Comparison of ENCODE assay signal across 19 cellular contexts in genomic region chr20:17761612-17762011, GRCh38.
A peak's percentile ranks its signal among the peaks of the same experiment; 100 is the strongest.
DNase-seq lines count a peak whose midpoint lies in the region; ATAC-seq, FAIRE-seq and TF ChIP-seq lines count a peak whose summit lies in the region.
"Had no signal": no experiment of that assay in that cellular context is flagged by ENCODE, and none has a peak within 500 bp of the region (broad histone marks: within the 10 kb centered on the region; RNA-seq: fewer than 3 reads in every experiment).

No MANE protein-coding gene starts in this region.

- H3K4me1 Mint-ChIP-seq in activated naive CD4-positive, alpha-beta T cell treated with anti-CD3 and anti-CD28 coated beads, Interleukin-2, amount 10 ng/mL, durations not matched to agents 7 days and 5 days: no peaks in the 10 kb centered on the region
- H3K4me1 Mint-ChIP-seq: activated CD4-positive, alpha-beta memory T cell treated with anti-CD3 and anti-CD28 coated beads, Interleukin-2, amount 10 ng/mL, durations not matched to agents 7 days and 5 days had no signal

- no TSS peak for BruUV-seq in A673 (replicated peaks; lab: Mats Ljungman, UMichigan)

- H3K9ac ChIP-seq in OCI-LY3 (ENCODE audit: low read length): no peak overlapping the region

- POLR2A ChIA-PET in A673 (lab: Charles Lee; ENCODE audit: low non-redundant PET): no interaction called here

- no peak overlapping the region for H3K4me3 Mint-ChIP-seq in activated naive CD4-positive, alpha-beta T cell treated with anti-CD3 and anti-CD28 coated beads, Interleukin-2, amount 10 ng/mL, durations not matched to agents 7 days and 5 days
- H3K4me3 Mint-ChIP-seq: activated CD4-positive, alpha-beta memory T cell treated with anti-CD3 and anti-CD28 coated beads, Interleukin-2, amount 10 ng/mL, durations not matched to agents 7 days and 5 days; activated T-helper 1 cell treated with anti-CD3 and anti-CD28 coated beads, Interleukin-12 subunit alpha, Interleukin-12 subunit beta, Interleukin-2, Interleukin-4 antibody, amounts not matched to agents 30 ng/mL and 10 ng/mL and 1 ng/mL, durations not matched to agents 14 hours and 24 hours and 36 hours; HFFc6 had no signal

- CTCF ChIA-PET in A673 (lab: Charles Lee): no interaction called here
- CTCF ChIA-PET in activated naive CD4-positive, alpha-beta T cell treated with anti-CD3 and anti-CD28 coated beads, Interleukin-2, amount 10 ng/mL, durations not matched to agents 7 days and 5 days (lab: Charles Lee): no interaction called here

- H3K9me3 ChIP-seq in A673 (ENCODE audit: low read depth, low read length, poor library complexity, severe bottlenecking): no peaks in the 10 kb centered on the region
- H3K9me3 ChIP-seq in OCI-LY3 (ENCODE audit: insufficient read depth, low read length): peaks cover 10% of the 10 kb centered on the region; the same call in 1 of the 2 replicates
- H3K9me3 ChIP-seq: colonic mucosa, transverse colon had no signal

- no peak overlapping the region for H3K4me2 ChIP-seq in OCI-LY3 (ENCODE audit: low read length)

- peak; percentile 78 for FAIRE-seq in GM12892 (lab: Jason Lieb, UNC)

- no peaks in the 10 kb centered on the region for H3K36me3 Mint-ChIP-seq in activated naive CD4-positive, alpha-beta T cell treated with anti-CD3 and anti-CD28 coated beads, Interleukin-2, amount 10 ng/mL, durations not matched to agents 7 days and 5 days

- intact Hi-C loops in A673 (cut with micrococcal nuclease; ENCODE audit: unreplicated experiment): no loop called here

- DNase-seq in A673 (ENCODE audit: low spot score) (peak; percentile 14), GM12892 (ENCODE audit: insufficient read length) (no peak), dermis blood vessel endothelial cell (peak; percentile 16), left lobe of liver (ENCODE audit: low spot score) (no peak)
- DNase-seq in activated naive CD4-positive, alpha-beta T cell treated with anti-CD3 and anti-CD28 coated beads, Interleukin-2, amount 10 ng/mL, durations not matched to agents 7 days and 5 days: no peak
- DNase-seq: activated CD4-positive, alpha-beta memory T cell treated with anti-CD3 and anti-CD28 coated beads, Interleukin-2, amount 10 ng/mL, durations not matched to agents 7 days and 5 days; amniotic stem cell; colonic mucosa; HFFc6; NCI-H1436 treated with DMSO at 0.1 percent for 48 hours; NCI-H526 treated with DMSO at 0.1 percent for 48 hours; occipital lobe; sigmoid colon; stimulated activated CD4-positive, alpha-beta T cell treated with anti-CD3 and anti-CD28 coated beads, Interleukin-4, amount 100 ng/mL, for 24 hours; transverse colon had no signal

- H3K4me3 ChIP-seq in A673 (ENCODE audit: low read depth, low read length, poor library complexity, severe bottlenecking): no peak overlapping the region
- H3K4me3 ChIP-seq in OCI-LY3 (ENCODE audit: low read length): no peak overlapping the region
- H3K4me3 ChIP-seq: colonic mucosa, sigmoid colon, transverse colon had no signal

- H3K4me1 ChIP-seq in A673 (ENCODE audit: insufficient read depth, low read length, poor library complexity, severe bottlenecking) (no peaks in the 10 kb centered on the region), OCI-LY3 (ENCODE audit: low read length) (no peaks in the 10 kb centered on the region)
- H3K4me1 ChIP-seq: colonic mucosa, sigmoid colon, transverse colon had no signal

- H4K20me1 ChIP-seq in OCI-LY3 (ENCODE audit: insufficient read depth, low read length): no peaks in the 10 kb centered on the region

- no peak for TF ChIP-seq POLR2A in GM12892 (IDR thresholded peaks at IDR 0.05; ENCODE audit: low read depth, low read length)

- H2AFZ ChIP-seq in OCI-LY3 (ENCODE audit: low read depth, low read length): peak overlapping the region; percentile 84

- no peak overlapping the region for H3K27ac Mint-ChIP-seq in activated naive CD4-positive, alpha-beta T cell treated with anti-CD3 and anti-CD28 coated beads, Interleukin-2, amount 10 ng/mL, durations not matched to agents 7 days and 5 days
- H3K27ac Mint-ChIP-seq: activated CD4-positive, alpha-beta memory T cell treated with anti-CD3 and anti-CD28 coated beads, Interleukin-2, amount 10 ng/mL, durations not matched to agents 7 days and 5 days; activated T-helper 1 cell treated with anti-CD3 and anti-CD28 coated beads, Interleukin-12 subunit alpha, Interleukin-12 subunit beta, Interleukin-2, Interleukin-4 antibody, amounts not matched to agents 30 ng/mL and 10 ng/mL and 1 ng/mL, durations not matched to agents 14 hours and 24 hours and 36 hours; HFFc6 had no signal

- peaks cover 7% of the 10 kb centered on the region for H3K9me3 Mint-ChIP-seq in activated naive CD4-positive, alpha-beta T cell treated with anti-CD3 and anti-CD28 coated beads, Interleukin-2, amount 10 ng/mL, durations not matched to agents 7 days and 5 days

- H3K27me3 ChIP-seq in A673 (replicated peaks; ENCODE audit: insufficient read depth, low read depth, low read length, poor library complexity) (no peaks in the 10 kb centered on the region), OCI-LY3 (ENCODE audit: low read depth, low read length) (peaks cover 5% of the 10 kb centered on the region)
- H3K27me3 ChIP-seq: colonic mucosa, sigmoid colon, transverse colon had no signal

- ATAC-seq in left lobe of liver: no peak
- no peak for ATAC-seq in GM19452 (IDR thresholded peaks at IDR 0.05; ENCODE audit: unreplicated experiment)
- ATAC-seq in GM21447 (IDR thresholded peaks at IDR 0.05; ENCODE audit: unreplicated experiment): no peak

- no peak for TF ChIP-seq CTCF in A673 (conservative IDR thresholded peaks at IDR 0.05; ENCODE audit: low read depth, low read length)
- TF ChIP-seq CTCF in OCI-LY3 (IDR thresholded peaks at IDR 0.05; ENCODE audit: low read depth, low read length): no peak

- H3K27ac ChIP-seq in A673 (ENCODE audit: low read depth, low read length, poor library complexity, severe bottlenecking) (no peak overlapping the region), OCI-LY3 (ENCODE audit: low read length) (no peak overlapping the region)
- H3K27ac ChIP-seq: colonic mucosa, sigmoid colon, transverse colon had no signal

- no peaks in the 10 kb centered on the region for H3K79me2 ChIP-seq in OCI-LY3 (ENCODE audit: low read length)

- H3K27me3 Mint-ChIP-seq in activated naive CD4-positive, alpha-beta T cell treated with anti-CD3 and anti-CD28 coated beads, Interleukin-2, amount 10 ng/mL, durations not matched to agents 7 days and 5 days: peaks cover 14% of the 10 kb centered on the region

- H3K36me3 ChIP-seq in A673 (ENCODE audit: insufficient read depth, low read length, poor library complexity, severe bottlenecking) (no peaks in the 10 kb centered on the region), OCI-LY3 (replicated peaks; ENCODE audit: low read depth, low read length) (no peaks in the 10 kb centered on the region)
- H3K36me3 ChIP-seq: colonic mucosa, sigmoid colon, transverse colon had no signal

Comparison
In these comparisons a context has a peak if more than half of its experiments do, and no peak if none do; other contexts are left out.
1. DNase-seq: peak in A673 (single experiment) and dermis blood vessel endothelial cell (single experiment); none in GM12892 (single experiment), left lobe of liver (single experiment) and activated naive CD4-positive, alpha-beta T cell treated with anti-CD3 and anti-CD28 coated beads, Interleukin-2, amount 10 ng/mL, durations not matched to agents 7 days and 5 days (single experiment).